In genomic region chr6:85936916-85937315, GRCh38 we compare ENCODE assay signal across 34 cellular contexts.
"Had no signal": no experiment of that assay in that cellular context is flagged by ENCODE, and none has a peak within 500 bp of the region (broad histone marks: within the 10 kb centered on the region; RNA-seq: fewer than 3 reads in every experiment).

No MANE protein-coding gene starts in this region.

- H3K36me3 ChIP-seq: MG63, SJCRH30 had no signal

- DNase-seq: Kasumi-1, MG63, NCI-H1048, NCI-H1092 treated with DMSO at 0.1 percent for 48 hours, NCI-H1105 treated with DMSO at 0.1 percent for 48 hours, NCI-H1417, NCI-H1436, NCI-H146, NCI-H1694, NCI-H187, NCI-H1930, NCI-H2029 treated with DMSO at 0.1 percent for 48 hours, NCI-H2081 treated with DMSO at 0.1 percent for 48 hours, NCI-H2107, NCI-H2171, NCI-H226, NCI-H446 treated with DMSO at 0.1 percent for 48 hours, NCI-H510A, NCI-H524, NCI-H526, NCI-H69, NCI-H748 treated with DMSO at 0.1 percent for 48 hours, NCI-H82, PC-9, SHP77, SIG-M5, SJCRH30, SW 1271 had no signal

- H3K4me1 ChIP-seq: SJCRH30 had no signal

- ATAC-seq: Panc1, Right ventricle myocardium inferior, SK-N-SH treated with all-trans-retinoic acid at 6 μM for 48 hours had no signal

- H2AFZ ChIP-seq: PC-9 had no signal

- H3K9me3 ChIP-seq: MG63, SJCRH30 had no signal

- H3K4me2 ChIP-seq: PC-9 had no signal

- FAIRE-seq: RCC 7860 had no signal

- H3K4me3 ChIP-seq: MG63, PC-9, SJCRH30, SK-N-MC had no signal

- H3K27me3 ChIP-seq: MG63, SJCRH30 had no signal

- H3K27ac ChIP-seq: PC-9, RWPE1, SJCRH30, SK-N-MC had no signal
